2 cellular contexts compared by ENCODE assay signal in the genomic region with DNA sequence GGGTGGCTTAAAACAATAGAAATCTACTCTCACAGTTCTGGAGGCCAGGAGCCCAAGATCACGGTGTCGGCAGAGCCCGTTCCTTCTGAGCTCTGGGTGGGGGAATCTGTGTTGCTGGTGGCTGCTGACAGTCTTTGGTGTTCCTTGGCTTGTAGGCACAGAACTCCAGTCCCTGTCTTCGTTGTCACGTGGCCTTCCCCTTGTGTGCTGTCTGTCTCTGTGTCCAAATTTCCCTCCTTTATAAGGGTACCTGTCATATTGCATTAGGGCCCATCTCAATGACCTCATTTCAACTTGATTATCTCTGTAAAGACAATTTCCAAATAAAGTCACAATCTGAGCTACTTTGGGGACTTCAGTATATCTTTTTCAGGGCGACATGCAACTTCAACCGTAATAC.
TF ChIP-seq lines count a peak whose summit lies in the region.

No MANE protein-coding gene starts in this region.

TF ChIP-seq in K562, 482 proteins besides CTCF, POLR2A, EP300 and RAD21 (continues in another document):
- TF ChIP-seq GTF2E2 (tag; IDR thresholded peaks at IDR 0.05) (no peak), ZFP36 (IDR thresholded peaks at IDR 0.05; ENCODE audit: low read depth, low read length, partially characterized antibody) (no peak), ZNF740 (CRISPR knock-in tag; IDR thresholded peaks at IDR 0.05) (no peak), ZNF740 (tag; IDR thresholded peaks at IDR 0.05) (no peak), RNF219 (CRISPR knock-in tag; IDR thresholded peaks at IDR 0.05) (no peak), EGR1 (conservative IDR thresholded peaks at IDR 0.05) (no peak), SAP30 (IDR thresholded peaks at IDR 0.05; ENCODE audit: borderline replicate concordance, insufficient read depth, low read depth, low read length, poor library complexity, severe bottlenecking) (no peak), CBFA2T3 (IDR thresholded peaks at IDR 0.05) (no peak), MTF1 (CRISPR knock-in tag; IDR thresholded peaks at IDR 0.05; ENCODE audit: borderline replicate concordance) (no peak)
- TF ChIP-seq, protein P1, sequence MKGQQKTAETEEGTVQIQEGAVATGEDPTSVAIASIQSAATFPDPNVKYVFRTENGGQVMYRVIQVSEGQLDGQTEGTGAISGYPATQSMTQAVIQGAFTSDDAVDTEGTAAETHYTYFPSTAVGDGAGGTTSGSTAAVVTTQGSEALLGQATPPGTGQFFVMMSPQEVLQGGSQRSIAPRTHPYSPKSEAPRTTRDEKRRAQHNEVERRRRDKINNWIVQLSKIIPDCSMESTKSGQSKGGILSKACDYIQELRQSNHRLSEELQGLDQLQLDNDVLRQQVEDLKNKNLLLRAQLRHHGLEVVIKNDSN (CRISPR knock-in tag; IDR thresholded peaks at IDR 0.05), result peak; percentile 53
- TF ChIP-seq, protein P2, sequence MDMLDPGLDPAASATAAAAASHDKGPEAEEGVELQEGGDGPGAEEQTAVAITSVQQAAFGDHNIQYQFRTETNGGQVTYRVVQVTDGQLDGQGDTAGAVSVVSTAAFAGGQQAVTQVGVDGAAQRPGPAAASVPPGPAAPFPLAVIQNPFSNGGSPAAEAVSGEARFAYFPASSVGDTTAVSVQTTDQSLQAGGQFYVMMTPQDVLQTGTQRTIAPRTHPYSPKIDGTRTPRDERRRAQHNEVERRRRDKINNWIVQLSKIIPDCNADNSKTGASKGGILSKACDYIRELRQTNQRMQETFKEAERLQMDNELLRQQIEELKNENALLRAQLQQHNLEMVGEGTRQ (CRISPR knock-in tag; IDR thresholded peaks at IDR 0.05), result peak; percentile 55
- TF ChIP-seq, protein P3, sequence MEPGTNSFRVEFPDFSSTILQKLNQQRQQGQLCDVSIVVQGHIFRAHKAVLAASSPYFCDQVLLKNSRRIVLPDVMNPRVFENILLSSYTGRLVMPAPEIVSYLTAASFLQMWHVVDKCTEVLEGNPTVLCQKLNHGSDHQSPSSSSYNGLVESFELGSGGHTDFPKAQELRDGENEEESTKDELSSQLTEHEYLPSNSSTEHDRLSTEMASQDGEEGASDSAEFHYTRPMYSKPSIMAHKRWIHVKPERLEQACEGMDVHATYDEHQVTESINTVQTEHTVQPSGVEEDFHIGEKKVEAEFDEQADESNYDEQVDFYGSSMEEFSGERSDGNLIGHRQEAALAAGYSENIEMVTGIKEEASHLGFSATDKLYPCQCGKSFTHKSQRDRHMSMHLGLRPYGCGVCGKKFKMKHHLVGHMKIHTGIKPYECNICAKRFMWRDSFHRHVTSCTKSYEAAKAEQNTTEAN (CRISPR knock-in tag; IDR thresholded peaks at IDR 0.05), result no peak

TF ChIP-seq in WTC11, 78 proteins besides CTCF, POLR2A, EP300 and RAD21:
- no peak for TF ChIP-seq ATF1 (CRISPR knock-in tag; IDR thresholded peaks at IDR 0.05)
- no peak for TF ChIP-seq SP1 (CRISPR knock-in tag; conservative IDR thresholded peaks at IDR 0.05)
- no peak for TF ChIP-seq PREB (CRISPR knock-in tag; IDR thresholded peaks at IDR 0.05; ENCODE audit: borderline replicate concordance)
- no peak for TF ChIP-seq TP53 (CRISPR knock-in tag; IDR thresholded peaks at IDR 0.05)
- TF ChIP-seq, protein P4, sequence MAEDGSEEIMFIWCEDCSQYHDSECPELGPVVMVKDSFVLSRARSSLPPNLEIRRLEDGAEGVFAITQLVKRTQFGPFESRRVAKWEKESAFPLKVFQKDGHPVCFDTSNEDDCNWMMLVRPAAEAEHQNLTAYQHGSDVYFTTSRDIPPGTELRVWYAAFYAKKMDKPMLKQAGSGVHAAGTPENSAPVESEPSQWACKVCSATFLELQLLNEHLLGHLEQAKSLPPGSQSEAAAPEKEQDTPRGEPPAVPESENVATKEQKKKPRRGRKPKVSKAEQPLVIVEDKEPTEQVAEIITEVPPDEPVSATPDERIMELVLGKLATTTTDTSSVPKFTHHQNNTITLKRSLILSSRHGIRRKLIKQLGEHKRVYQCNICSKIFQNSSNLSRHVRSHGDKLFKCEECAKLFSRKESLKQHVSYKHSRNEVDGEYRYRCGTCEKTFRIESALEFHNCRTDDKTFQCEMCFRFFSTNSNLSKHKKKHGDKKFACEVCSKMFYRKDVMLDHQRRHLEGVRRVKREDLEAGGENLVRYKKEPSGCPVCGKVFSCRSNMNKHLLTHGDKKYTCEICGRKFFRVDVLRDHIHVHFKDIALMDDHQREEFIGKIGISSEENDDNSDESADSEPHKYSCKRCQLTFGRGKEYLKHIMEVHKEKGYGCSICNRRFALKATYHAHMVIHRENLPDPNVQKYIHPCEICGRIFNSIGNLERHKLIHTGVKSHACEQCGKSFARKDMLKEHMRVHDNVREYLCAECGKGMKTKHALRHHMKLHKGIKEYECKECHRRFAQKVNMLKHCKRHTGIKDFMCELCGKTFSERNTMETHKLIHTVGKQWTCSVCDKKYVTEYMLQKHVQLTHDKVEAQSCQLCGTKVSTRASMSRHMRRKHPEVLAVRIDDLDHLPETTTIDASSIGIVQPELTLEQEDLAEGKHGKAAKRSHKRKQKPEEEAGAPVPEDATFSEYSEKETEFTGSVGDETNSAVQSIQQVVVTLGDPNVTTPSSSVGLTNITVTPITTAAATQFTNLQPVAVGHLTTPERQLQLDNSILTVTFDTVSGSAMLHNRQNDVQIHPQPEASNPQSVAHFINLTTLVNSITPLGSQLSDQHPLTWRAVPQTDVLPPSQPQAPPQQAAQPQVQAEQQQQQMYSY (CRISPR knock-in tag; IDR thresholded peaks at IDR 0.05), result no peak
- TF ChIP-seq MAX (CRISPR knock-in tag; IDR thresholded peaks at IDR 0.05), result no peak
- TF ChIP-seq, protein P5, sequence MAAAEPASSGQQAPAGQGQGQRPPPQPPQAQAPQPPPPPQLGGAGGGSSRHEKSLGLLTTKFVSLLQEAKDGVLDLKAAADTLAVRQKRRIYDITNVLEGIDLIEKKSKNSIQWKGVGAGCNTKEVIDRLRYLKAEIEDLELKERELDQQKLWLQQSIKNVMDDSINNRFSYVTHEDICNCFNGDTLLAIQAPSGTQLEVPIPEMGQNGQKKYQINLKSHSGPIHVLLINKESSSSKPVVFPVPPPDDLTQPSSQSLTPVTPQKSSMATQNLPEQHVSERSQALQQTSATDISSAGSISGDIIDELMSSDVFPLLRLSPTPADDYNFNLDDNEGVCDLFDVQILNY (CRISPR knock-in tag; IDR thresholded peaks at IDR 0.05), result no peak
- TF ChIP-seq ZNF232 (CRISPR knock-in tag; IDR thresholded peaks at IDR 0.05), result no peak
- TF ChIP-seq, protein P6, sequence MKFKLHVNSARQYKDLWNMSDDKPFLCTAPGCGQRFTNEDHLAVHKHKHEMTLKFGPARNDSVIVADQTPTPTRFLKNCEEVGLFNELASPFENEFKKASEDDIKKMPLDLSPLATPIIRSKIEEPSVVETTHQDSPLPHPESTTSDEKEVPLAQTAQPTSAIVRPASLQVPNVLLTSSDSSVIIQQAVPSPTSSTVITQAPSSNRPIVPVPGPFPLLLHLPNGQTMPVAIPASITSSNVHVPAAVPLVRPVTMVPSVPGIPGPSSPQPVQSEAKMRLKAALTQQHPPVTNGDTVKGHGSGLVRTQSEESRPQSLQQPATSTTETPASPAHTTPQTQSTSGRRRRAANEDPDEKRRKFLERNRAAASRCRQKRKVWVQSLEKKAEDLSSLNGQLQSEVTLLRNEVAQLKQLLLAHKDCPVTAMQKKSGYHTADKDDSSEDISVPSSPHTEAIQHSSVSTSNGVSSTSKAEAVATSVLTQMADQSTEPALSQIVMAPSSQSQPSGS (CRISPR knock-in tag; IDR thresholded peaks at IDR 0.05; ENCODE audit: borderline replicate concordance, low read depth), result no peak
TF ChIP-seq in WTC11: peak in this region for 0.
